8 cellular contexts compared by ENCODE assay signal in the genomic region with DNA sequence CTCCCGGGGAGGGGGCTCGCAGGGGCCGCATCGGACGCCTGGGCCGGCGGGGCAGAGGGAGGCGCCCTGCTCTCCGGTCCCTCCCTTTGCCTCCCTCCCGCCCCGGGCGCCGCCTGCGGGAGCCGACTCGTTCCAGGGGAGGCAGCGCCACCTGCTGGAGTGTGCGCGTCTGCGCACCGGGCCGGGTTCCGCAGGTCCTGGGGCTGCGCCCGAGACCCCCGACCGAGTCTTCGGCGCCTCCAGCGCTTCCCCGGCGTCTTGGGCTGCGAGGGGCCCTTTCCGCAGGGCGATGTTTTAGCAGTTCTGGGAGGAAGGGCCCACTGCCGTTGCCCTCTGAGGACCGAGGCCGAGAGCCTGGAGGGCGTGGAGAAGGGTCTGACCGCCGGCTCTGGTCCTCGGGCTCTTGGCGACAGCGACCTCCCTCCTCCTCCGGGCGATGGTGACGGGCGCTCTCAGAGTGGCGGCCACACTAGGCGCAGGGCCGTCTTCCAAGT.
DNase-seq lines count a peak whose midpoint lies in the region; ATAC-seq, FAIRE-seq and TF ChIP-seq lines count a peak whose summit lies in the region.

No MANE protein-coding gene starts in this region.

- H4K8ac ChIP-seq in H1 (ENCODE audit: extremely low read depth, insufficient read depth, low read length) (0 out of 2 replicates have a peak overlapping the region, but pooled peaks have one; percentile 71), mesendoderm (ENCODE audit: low read depth, low read length) (no peak overlapping the region)

- no peak overlapping the region for H2BK12ac ChIP-seq in H1 (ENCODE audit: low read depth, low read length)

- H2BK5ac ChIP-seq in H1 (ENCODE audit: low read depth, low read length) (no peak overlapping the region; the same call in 1 of the 2 replicates), mesendoderm (ENCODE audit: low read length) (no peak overlapping the region)

- peak overlapping the region; percentile 48; the same call in 1 of the 2 replicates for H2BK20ac ChIP-seq in H1 (ENCODE audit: low read length)

- no peak overlapping the region for H3K23ac ChIP-seq in H1 (ENCODE audit: insufficient read length)
- H3K23ac ChIP-seq in mesendoderm (ENCODE audit: low read length): no peak overlapping the region

- no peak overlapping the region; a peak in 1 of 7 replicates for H3K9ac ChIP-seq in H1 (replicated peaks in 1 of 4; ENCODE audit: extremely low read depth in 1 of 4, low read depth in 3 of 4, low read length in 3 of 4)
- H3K9ac ChIP-seq in mesendoderm (ENCODE audit: low read length): peak overlapping the region; percentile 60

- H3K27me3 ChIP-seq in H1 (replicated peaks in 1 of 4; ENCODE audit: control insufficient read depth in 3 of 4, extremely low read depth in 1 of 4, insufficient read depth in 3 of 4, low read length in 3 of 4): peaks cover 0 to 9% (median 3%) of the 10 kb centered on the region in 4 experiments; a peak in 4 of 7 replicates
- H3K27me3 ChIP-seq in mesendoderm (ENCODE audit: insufficient read depth, low read length, poor library complexity): no peaks in the 10 kb centered on the region

- TF ChIP-seq CTCF in H1 (IDR thresholded peaks at IDR 0.05; ENCODE audit: control extremely low read depth in 1 of 3, insufficient read depth in 1 of 3, low read depth in 1 of 3, low read length in 3 of 3): peak; percentile 68 to 87 (median 83)

- H2AFZ ChIP-seq in H1 (ENCODE audit: low read length): peak overlapping the region; percentile 71; the same call in 1 of the 2 replicates

- H2AK5ac ChIP-seq in H1 (ENCODE audit: low read depth, low read length): no peak overlapping the region
- no peak overlapping the region for H2AK5ac ChIP-seq in mesendoderm (ENCODE audit: low read length)

- TF ChIP-seq EP300 in H1 (IDR thresholded peaks at IDR 0.05; ENCODE audit: borderline replicate concordance in 1 of 2, low read depth in 2 of 2, low read length in 2 of 2): no peak

- DNase-seq in HT-29 (ENCODE audit: low spot score) (peak; percentile 70), NOMO-1 treated with dmso at 0.1 percent for 144 hours (lab: John Stamatoyannopoulos, UW; ENCODE audit: unreplicated experiment) (peak; percentile 59), H1 (ENCODE audit: low read depth in 1 of 2, low spot score in 2 of 2) (peak; percentile 51 to 96), mesendoderm (peak; percentile 84)
- DNase-seq in activated CD8-positive, alpha-beta memory T cell treated with anti-CD3 and anti-CD28 coated beads for 4 hours (ENCODE audit: low read depth in 2 of 2): peak; percentile 67 to 75
- DNase-seq in stimulated activated CD8-positive, alpha-beta memory T cell treated with anti-CD3 and anti-CD28 coated beads, Interleukin-12 subunit alpha, Interleukin-12 subunit beta, amount 100 ng/mL, for 1 hour (ENCODE audit: low read depth): peak; percentile 72

- H3K9me3 ChIP-seq in H1 (ENCODE audit: insufficient read depth in 2 of 2, low read depth in 1 of 2, low read length in 1 of 2): no peaks in the 10 kb centered on the region

- H3K79me1 ChIP-seq in H1 (ENCODE audit: low read depth, low read length): no peaks in the 10 kb centered on the region
- no peaks in the 10 kb centered on the region for H3K79me1 ChIP-seq in mesendoderm (ENCODE audit: low read length)

- ATAC-seq in GM18502 (IDR thresholded peaks at IDR 0.05; ENCODE audit: poor library complexity, unreplicated experiment) (peak; percentile 68), GM18519 (IDR thresholded peaks at IDR 0.05; ENCODE audit: low FRiP score, unreplicated experiment) (no peak)

- H3K36me3 ChIP-seq in H1 (ENCODE audit: control insufficient read depth in 2 of 4, insufficient read depth in 4 of 4, low read length in 3 of 4): no peaks in the 10 kb centered on the region
- no peaks in the 10 kb centered on the region for H3K36me3 ChIP-seq in mesendoderm (ENCODE audit: control insufficient read depth, insufficient read depth, low read length)

- FAIRE-seq in H1 (lab: Jason Lieb, UNC): no peak

- peaks cover 0 to 5% of the 10 kb centered on the region in 2 experiments for H4K20me1 ChIP-seq in H1 (replicated peaks in 1 of 2; ENCODE audit: control insufficient read depth in 1 of 2, insufficient read depth in 2 of 2, low read length in 2 of 2)

- H3K14ac ChIP-seq in H1 (ENCODE audit: insufficient read length): no peak overlapping the region

- no peaks in the 10 kb centered on the region; the same call in 1 of the 2 replicates for H3K23me2 ChIP-seq in H1 (ENCODE audit: low read depth, low read length)

- CTCF ChIA-PET in H1 (lab: Charles Lee; ENCODE audit: partially characterized antibody): interaction anchor here (0.6 to 2.2 kb wide), 5 partner anchors 35 to 191 kb away, joined by 3 to 8 read pairs (median 3); no protein-coding TSS in a partner anchor

- H2BK120ac ChIP-seq in H1 (replicated peaks; ENCODE audit: low read depth, low read length) (no peak overlapping the region), mesendoderm (ENCODE audit: low read depth, low read length) (no peak overlapping the region)

- no peak for TF ChIP-seq POLR2A in H1 (IDR thresholded peaks at IDR 0.05; ENCODE audit: control extremely low read depth in 1 of 2, low read depth in 2 of 2, low read length in 2 of 2)

- H3K18ac ChIP-seq in H1 (ENCODE audit: extremely low read depth, low read length) (peak overlapping the region; percentile 71; the same call in 1 of the 2 replicates), mesendoderm (ENCODE audit: low read length) (peak overlapping the region; percentile 44)

- H3K4ac ChIP-seq in H1 (replicated peaks; ENCODE audit: insufficient read length, low read depth, low read length): no peak overlapping the region
- no peak overlapping the region for H3K4ac ChIP-seq in mesendoderm (ENCODE audit: low read depth, low read length)

- no peak overlapping the region for H3K56ac ChIP-seq in H1 (replicated peaks; ENCODE audit: insufficient read length, low read depth, low read length)
- peak overlapping the region; percentile 82 for H3K56ac ChIP-seq in mesendoderm (ENCODE audit: low read length)

- peak overlapping the region; percentile 1 for H4K5ac ChIP-seq in H1 (ENCODE audit: insufficient read length, low read depth, low read length)
- no peak overlapping the region for H4K5ac ChIP-seq in mesendoderm (ENCODE audit: low read length)

- no peak overlapping the region for H3K27ac ChIP-seq in H1 (ENCODE audit: low read depth, low read length)
- no peak overlapping the region for H3K27ac ChIP-seq in mesendoderm (ENCODE audit: low read depth, low read length)

- H3K4me1 ChIP-seq in H1 (replicated peaks in 1 of 4; ENCODE audit: control insufficient read depth in 3 of 4, insufficient read depth in 4 of 4, low read length in 3 of 4): peaks cover 0 to 4% (median 1%) of the 10 kb centered on the region in 4 experiments; a peak in 2 of 7 replicates
- no peaks in the 10 kb centered on the region for H3K4me1 ChIP-seq in mesendoderm (ENCODE audit: control insufficient read depth, low read depth, low read length)

- H2BK15ac ChIP-seq in H1 (ENCODE audit: low read length): no peak overlapping the region
- H2BK15ac ChIP-seq in mesendoderm (replicated peaks; ENCODE audit: low read depth): no peak overlapping the region

- H3K4me2 ChIP-seq in H1 (ENCODE audit: insufficient read depth in 1 of 2, low read depth in 2 of 2, low read length in 2 of 2) (peak overlapping the region; percentile 0 to 80; a peak in 3 of 4 replicates), mesendoderm (ENCODE audit: low read length) (peak overlapping the region; percentile 82)

- WGBS in H1 (ENCODE audit: extremely low coverage in 1 of 2, insufficient coverage in 1 of 2, insufficient read length in 1 of 2, insufficient replicate concordance in 2 of 2, low coverage in 1 of 2, low lambda C conversion rate in 2 of 2, missing lambda C conversion rate in 1 of 2), 2 experiments: 6% methylated on average over 26 of the region's 51 CpGs; no CpG with 5 or more reads in 1 of the 2 experiments
- no CpG with 5 or more reads among the region's 51 CpGs for WGBS in mesendoderm (ENCODE audit: extremely low coverage, insufficient coverage, low lambda C conversion rate)

- POLR2A ChIA-PET in H1 (lab: Charles Lee; ENCODE audit: partially characterized antibody): no interaction called here

- H3K79me2 ChIP-seq in H1 (ENCODE audit: control insufficient read depth in 1 of 2, insufficient read depth in 2 of 2, low read length in 2 of 2): no peaks in the 10 kb centered on the region
- no peaks in the 10 kb centered on the region for H3K79me2 ChIP-seq in mesendoderm (ENCODE audit: control insufficient read depth, insufficient read depth, low read length)

- peak; percentile 84 to 86 for TF ChIP-seq RAD21 in H1 (IDR thresholded peaks at IDR 0.05 in 1 of 2, conservative IDR thresholded peaks at IDR 0.05 in 1 of 2; ENCODE audit: low read depth in 2 of 2, low read length in 2 of 2)

- H4K91ac ChIP-seq in H1 (replicated peaks; ENCODE audit: insufficient read length, low read length): peak overlapping the region; percentile 34

- H3K4me3 ChIP-seq in H1 (ENCODE audit: extremely low read depth in 1 of 4, insufficient read depth in 2 of 4, low read depth in 3 of 4, low read length in 4 of 4): peak overlapping the region; percentile 17 to 76 (median 50)
- H3K4me3 ChIP-seq in mesendoderm (ENCODE audit: low read length): peak overlapping the region; percentile 34

TF ChIP-seq in H1, 55 proteins besides CTCF, POLR2A, EP300 and RAD21 (continues in another document):
- TF ChIP-seq SAP30 (IDR thresholded peaks at IDR 0.05; ENCODE audit: insufficient read depth, insufficient replicate concordance, low read length): no peak
- no peak for TF ChIP-seq SRF (IDR thresholded peaks at IDR 0.05; ENCODE audit: low read depth, low read length)
- TF ChIP-seq TAF1 (IDR thresholded peaks at IDR 0.05; ENCODE audit: low read depth, low read length): no peak
- no peak for TF ChIP-seq CHD1 (IDR thresholded peaks at IDR 0.05; ENCODE audit: low read depth, low read length)
- TF ChIP-seq NANOG (IDR thresholded peaks at IDR 0.05; ENCODE audit: insufficient read depth, low read depth, low read length, poor library complexity, severe bottlenecking): no peak
- TF ChIP-seq CBX5 (IDR thresholded peaks at IDR 0.05; ENCODE audit: low read depth, low read length): no peak
- TF ChIP-seq, protein P1, sequence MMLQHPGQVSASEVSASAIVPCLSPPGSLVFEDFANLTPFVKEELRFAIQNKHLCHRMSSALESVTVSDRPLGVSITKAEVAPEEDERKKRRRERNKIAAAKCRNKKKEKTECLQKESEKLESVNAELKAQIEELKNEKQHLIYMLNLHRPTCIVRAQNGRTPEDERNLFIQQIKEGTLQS (IDR thresholded peaks at IDR 0.05; ENCODE audit: insufficient read depth, low read depth, low read length): no peak
- TF ChIP-seq ZNF274 (IDR thresholded peaks at IDR 0.05; ENCODE audit: borderline replicate concordance, extremely low read depth, low read length): no peak
- no peak for TF ChIP-seq PHF8 (conservative IDR thresholded peaks at IDR 0.05; ENCODE audit: low read depth, low read length)
- TF ChIP-seq CHD2 (IDR thresholded peaks at IDR 0.05; ENCODE audit: low read length): no peak
- TF ChIP-seq HDAC2 (IDR thresholded peaks at IDR 0.05; ENCODE audit: borderline replicate concordance in 1 of 2, low read depth in 2 of 2, low read length in 2 of 2): 0 out of 4 replicates have a peak, but pooled peaks of 1 of the 2 experiments have one; percentile 23
- no peak for TF ChIP-seq JUN (IDR thresholded peaks at IDR 0.05; ENCODE audit: low read depth, low read length)
